In genomic region chr22:20186183-20186870, GRCh38 we compare ENCODE assay signal across 1 cellular context.
TF ChIP-seq lines count a peak whose summit lies in the region.

No MANE protein-coding gene starts in this region.

TF ChIP-seq in GM23338, 12 proteins besides CTCF, POLR2A, EP300 and RAD21 (continued from another document):
- TF ChIP-seq ZNF462 (CRISPR knock-in tag; IDR thresholded peaks at IDR 0.05), result no peak
- no peak for TF ChIP-seq STAT1 (IDR thresholded peaks at IDR 0.05; ENCODE audit: unreplicated experiment)
- TF ChIP-seq EZH2phosphoT487 (IDR thresholded peaks at IDR 0.05; ENCODE audit: unreplicated experiment), result no peak
- TF ChIP-seq ETS1 (IDR thresholded peaks at IDR 0.05), result no peak
- TF ChIP-seq EZH2 (IDR thresholded peaks at IDR 0.05; ENCODE audit: low read depth, unreplicated experiment), result no peak
